8 cellular contexts compared by ENCODE assay signal in the genomic region with DNA sequence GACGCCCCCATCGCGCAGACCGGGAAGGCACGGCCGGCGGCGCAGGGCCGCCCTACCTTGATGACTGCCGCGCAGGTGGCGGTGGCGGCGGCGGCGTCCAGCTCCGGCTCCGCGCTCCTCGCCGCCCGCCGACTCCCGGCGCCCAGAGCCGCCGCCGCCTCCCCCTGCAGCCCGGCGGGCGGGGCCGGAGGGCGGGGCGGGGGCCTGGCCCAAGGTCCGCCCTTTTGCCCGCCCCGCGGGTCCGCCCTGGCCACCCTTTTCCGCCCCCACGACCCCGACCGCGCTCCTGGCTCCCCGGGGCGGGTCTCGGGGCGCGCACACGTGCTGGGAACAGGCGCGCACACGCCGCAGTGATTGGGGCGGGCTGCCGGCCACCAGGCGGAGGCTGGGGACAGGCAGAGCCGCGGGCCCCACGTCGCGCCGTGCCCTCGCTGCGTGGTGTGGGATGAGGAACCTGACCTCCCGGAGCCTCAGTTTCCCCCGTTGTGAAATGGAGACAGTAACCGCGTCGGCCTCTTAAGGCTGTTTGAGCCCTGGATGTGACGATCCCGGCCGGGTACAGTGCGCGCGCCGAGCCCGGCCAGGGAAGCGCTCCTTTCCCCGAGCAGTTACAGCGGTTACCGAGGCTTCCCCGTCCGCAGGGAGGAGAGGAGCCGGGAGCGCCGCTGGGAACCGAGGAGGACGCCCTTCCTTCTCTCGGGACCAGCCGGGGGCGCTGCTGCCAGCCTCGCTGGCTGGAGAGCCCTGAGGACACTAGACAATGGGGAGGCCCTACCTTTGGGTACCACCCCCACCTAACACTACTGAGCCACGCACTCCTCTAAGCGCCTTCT.
DNase-seq lines count a peak whose midpoint lies in the region; ATAC-seq and TF ChIP-seq lines count a peak whose summit lies in the region.

TSS of gene CORO2A (minus strand) at position 135 of the 833 bp plus-strand sequence. CDS start 34,977 bp downstream, outside the sequence.

- peak; percentile 39 for DNase-seq in GM04504 (ENCODE audit: low read depth)
- DNase-seq in NCI-H2029 (lab: John Stamatoyannopoulos, UW) = peak; percentile 80
- peak; percentile 66 to 78 for DNase-seq in cardiac fibroblast (ENCODE audit: low read depth in 2 of 2)
- DNase-seq in inferior parietal cortex (ENCODE audit: extremely low spot score) = peak; percentile 58
- peak; percentile 27 to 66 for DNase-seq in stimulated activated CD4-positive, alpha-beta T cell treated with anti-CD3 and anti-CD28 coated beads, Interleukin-12 subunit alpha, Interleukin-12 subunit beta, amount 100 ng/mL, for 24 hours (ENCODE audit: low read depth in 2 of 2)

- H3K4me3 ChIP-seq in WI38 (ENCODE audit: low read depth, low read length) = peak within 1 kb of the TSS; percentile 70
- H3K4me3 ChIP-seq in cardiac fibroblast (replicated peaks in 1 of 2; ENCODE audit: low read depth in 2 of 2, low read length in 2 of 2) = peak within 1 kb of the TSS; percentile 60 to 69

- TF ChIP-seq CTCF in WI38 (IDR thresholded peaks at IDR 0.05; ENCODE audit: low read depth, low read length) (peak; percentile 30), cardiac fibroblast (IDR thresholded peaks at IDR 0.05; ENCODE audit: low read depth, low read length) (peak; percentile 63)

- ATAC-seq in HG02759 (IDR thresholded peaks at IDR 0.05; ENCODE audit: unreplicated experiment) (peak; percentile 82), GM18858 (IDR thresholded peaks at IDR 0.05; ENCODE audit: unreplicated experiment) (no peak)
